In genomic region chr20:51036226-51036625, GRCh38 we compare ENCODE assay signal across 18 cellular contexts. TPM values are rescaled to one million over a fixed set of nuclear protein-coding genes. Genes with fewer than 3 reads are reported as not detected.
"Had no signal": no experiment of that assay in that cellular context is flagged by ENCODE, and none has a peak within 500 bp of the region (broad histone marks: within the 10 kb centered on the region; RNA-seq: fewer than 3 reads in every experiment).

No MANE protein-coding gene starts in this region.

- H3K4me3 Mint-ChIP-seq: activated CD4-positive, alpha-beta T cell treated with anti-CD3 and anti-CD28 coated beads, Interleukin-2, amount 10 ng/mL, durations not matched to agents 7 days and 5 days; activated CD8-positive, alpha-beta T cell treated with anti-CD3 and anti-CD28 coated beads, Interleukin-2, amount 10 ng/mL, durations not matched to agents 7 days and 5 days; activated T-cell treated with anti-CD3 and anti-CD28 coated beads, Interleukin-2, amount 50 U/mL, for 24 hours; endodermal cell; naive thymus-derived CD8-positive, alpha-beta T cell; stimulated activated naive B cell treated with anti-CD40 and anti-IgM and Interleukin-4, amounts not matched to agents 10 μg/mL and 1 μg/mL and 100 μg/mL, for 72 hours had no signal

- H3K27ac Mint-ChIP-seq: activated CD4-positive, alpha-beta T cell treated with anti-CD3 and anti-CD28 coated beads, Interleukin-2, amount 10 ng/mL, durations not matched to agents 7 days and 5 days; activated CD8-positive, alpha-beta T cell treated with anti-CD3 and anti-CD28 coated beads, Interleukin-2, amount 10 ng/mL, durations not matched to agents 7 days and 5 days; activated T-cell treated with anti-CD3 and anti-CD28 coated beads, Interleukin-2, amount 50 U/mL, for 24 hours; activated T-helper 2 cell treated with anti-CD3 and anti-CD28 coated beads, Interferon-gamma antibody, Interleukin-2, Interleukin-4, amounts not matched to agents 10 μg/mL and 5 μg/mL and 100 μg/mL, durations not matched to agents 14 hours and 24 hours and 36 hours; endodermal cell; naive thymus-derived CD8-positive, alpha-beta T cell had no signal

- H3K9me3 Mint-ChIP-seq: activated T-cell treated with anti-CD3 and anti-CD28 coated beads, Interleukin-2, amount 50 U/mL, for 24 hours had no signal

- H3K4me1 ChIP-seq: colonic mucosa, pancreas had no signal

- DNase-seq: activated CD4-positive, alpha-beta T cell treated with anti-CD3 and anti-CD28 coated beads, Interleukin-2, amount 10 ng/mL, durations not matched to agents 7 days and 5 days; activated CD8-positive, alpha-beta T cell treated with anti-CD3 and anti-CD28 coated beads, Interleukin-2, amount 10 ng/mL, durations not matched to agents 7 days and 5 days; activated naive CD4-positive, alpha-beta T cell treated with Interleukin-2 at 50 U/mL for 16 hours; activated T-cell treated with anti-CD3 and anti-CD28 coated beads, Interleukin-2, amount 50 U/mL, for 24 hours; anterior cingulate cortex; brain microvascular endothelial cell; central memory CD4-positive, alpha-beta T cell; colonic mucosa; endodermal cell; erythroblast; head of caudate nucleus; left ventricle myocardium inferior; naive thymus-derived CD8-positive, alpha-beta T cell; pancreas; stimulated activated CD4-positive, alpha-beta T cell treated with anti-CD3 and anti-CD28 coated beads, Interleukin-4, amount 100 ng/mL, for 4 hours; stimulated activated naive B cell treated with anti-CD40 and anti-IgM and Interleukin-4, amounts not matched to agents 10 μg/mL and 1 μg/mL and 100 μg/mL, for 72 hours had no signal

- H3K4me1 Mint-ChIP-seq: activated CD4-positive, alpha-beta T cell treated with anti-CD3 and anti-CD28 coated beads, Interleukin-2, amount 10 ng/mL, durations not matched to agents 7 days and 5 days; naive thymus-derived CD8-positive, alpha-beta T cell had no signal

- H3K36me3 ChIP-seq: brain microvascular endothelial cell, colonic mucosa, left ventricle myocardium inferior, pancreas had no signal

- ATAC-seq: activated CD8-positive, alpha-beta T cell treated with anti-CD3 and anti-CD28 coated beads, Interleukin-2, amount 10 ng/mL, durations not matched to agents 7 days and 5 days; naive thymus-derived CD8-positive, alpha-beta T cell; pancreas; sciatic nerve had no signal

- H3K4me3 ChIP-seq: colonic mucosa, left ventricle myocardium inferior, pancreas had no signal

- H3K9me3 ChIP-seq: colonic mucosa, left ventricle myocardium inferior, pancreas had no signal

- H3K27me3 ChIP-seq: brain microvascular endothelial cell, colonic mucosa, pancreas had no signal

- H3K36me3 Mint-ChIP-seq: naive thymus-derived CD8-positive, alpha-beta T cell had no signal

- H3K27ac ChIP-seq: brain microvascular endothelial cell, colonic mucosa, left ventricle myocardium inferior, pancreas had no signal

RNA-seq across cellular contexts. Expression of gene KCNG1, which starts 13.3 kb away (rescaled TPM):
- total RNA-seq: activated CD4-positive, alpha-beta T cell treated with anti-CD3 and anti-CD28 coated beads, Interleukin-2, amount 10 ng/mL, durations not matched to agents 7 days and 5 days; activated CD8-positive, alpha-beta T cell treated with anti-CD3 and anti-CD28 coated beads, Interleukin-2, amount 10 ng/mL, durations not matched to agents 7 days and 5 days had no signal
- polyA plus RNA-seq: naive thymus-derived CD8-positive, alpha-beta T cell had no signal
